In genomic region chr1:226825746-226826100, GRCh38 we compare ENCODE assay signal across 20 cellular contexts. TPM values are rescaled to one million over a fixed set of nuclear protein-coding genes. Genes with fewer than 3 reads are reported as not detected.
DNase-seq lines count a peak whose midpoint lies in the region; ATAC-seq, FAIRE-seq and TF ChIP-seq lines count a peak whose summit lies in the region.
"Had no signal": no experiment of that assay in that cellular context is flagged by ENCODE, and none has a peak within 500 bp of the region (broad histone marks: within the 10 kb centered on the region; RNA-seq: fewer than 3 reads in every experiment).

No MANE protein-coding gene starts in this region.

- H3K9ac ChIP-seq in endodermal cell (ENCODE audit: extremely low read depth, low read length, poor library complexity, severe bottlenecking): peak overlapping the region; percentile 47

- H3K4me3 Mint-ChIP-seq in CD4-positive, alpha-beta T cell: no peak overlapping the region
- H3K4me3 Mint-ChIP-seq in activated B cell treated with CpG ODN at 0.5 μM for 24 hours (no peak overlapping the region), endodermal cell (no peak overlapping the region)
- no peak overlapping the region for H3K4me3 Mint-ChIP-seq in stimulated activated memory B cell treated with anti-CD40 and anti-IgM and Interleukin-4, amounts not matched to agents 10 μg/mL and 1 μg/mL and 100 μg/mL, for 72 hours

- intact Hi-C loops in CD4-positive, alpha-beta T cell (cut with DNase I, micrococcal nuclease): loop anchor here (5.0 to 10.0 kb wide), 4 partner anchors 113 to 403 kb away; no protein-coding TSS in a partner anchor
- intact Hi-C loops in activated B cell treated with CpG ODN at 0.5 μM for 24 hours (cut with micrococcal nuclease): loop anchor here (5.0 kb wide), 1 partner anchor 418 kb away; the partner anchor contains the start of gene PARP1

- no peaks in the 10 kb centered on the region for H3K27me3 Mint-ChIP-seq in CD4-positive, alpha-beta T cell
- H3K27me3 Mint-ChIP-seq in activated B cell treated with CpG ODN at 0.5 μM for 24 hours (no peaks in the 10 kb centered on the region), endodermal cell (ENCODE audit: insufficient read depth) (no peaks in the 10 kb centered on the region)
- H3K27me3 Mint-ChIP-seq in stimulated activated memory B cell treated with anti-CD40 and anti-IgM and Interleukin-4, amounts not matched to agents 10 μg/mL and 1 μg/mL and 100 μg/mL, for 72 hours: no peaks in the 10 kb centered on the region

- no peaks in the 10 kb centered on the region for H3K36me3 Mint-ChIP-seq in CD4-positive, alpha-beta T cell (ENCODE audit: low read depth)
- H3K36me3 Mint-ChIP-seq in activated B cell treated with CpG ODN at 0.5 μM for 24 hours (ENCODE audit: low read depth): no peaks in the 10 kb centered on the region
- H3K36me3 Mint-ChIP-seq in endodermal cell (ENCODE audit: low read depth): no peaks in the 10 kb centered on the region
- no peaks in the 10 kb centered on the region for H3K36me3 Mint-ChIP-seq in stimulated activated memory B cell treated with anti-CD40 and anti-IgM and Interleukin-4, amounts not matched to agents 10 μg/mL and 1 μg/mL and 100 μg/mL, for 72 hours

- WGBS in endodermal cell (ENCODE audit: insufficient coverage in 1 of 2, insufficient read length in 1 of 2), 2 experiments: 79 to 87% methylated on average over 3 of the region's 3 CpGs

- POLR2A ChIA-PET in CD4-positive, alpha-beta T cell (lab: Charles Lee): interaction anchor here (0.8 to 2.7 kb wide), 6 partner anchors 18 to 192 kb away, joined by 3 to 15 read pairs (median 4); partner anchors contain the start of gene ITPKB
- POLR2A ChIA-PET in activated B cell treated with CpG ODN at 0.5 μM for 24 hours (lab: Charles Lee): interaction anchor here (0.9 to 1.5 kb wide), 6 partner anchors 92 to 192 kb away, joined by 3 to 6 read pairs (median 3); no protein-coding TSS in a partner anchor

- H3K4me1 Mint-ChIP-seq in CD4-positive, alpha-beta T cell (ENCODE audit: low read depth): peaks cover 43% of the 10 kb centered on the region
- H3K4me1 Mint-ChIP-seq in activated B cell treated with CpG ODN at 0.5 μM for 24 hours (peaks cover 37% of the 10 kb centered on the region), endodermal cell (peaks cover 43% of the 10 kb centered on the region)
- H3K4me1 Mint-ChIP-seq in stimulated activated memory B cell treated with anti-CD40 and anti-IgM and Interleukin-4, amounts not matched to agents 10 μg/mL and 1 μg/mL and 100 μg/mL, for 72 hours: peaks cover 48% of the 10 kb centered on the region

- no peaks in the 10 kb centered on the region for H3K9me3 Mint-ChIP-seq in CD4-positive, alpha-beta T cell
- H3K9me3 Mint-ChIP-seq in activated B cell treated with CpG ODN at 0.5 μM for 24 hours (no peaks in the 10 kb centered on the region), endodermal cell (no peaks in the 10 kb centered on the region)
- no peaks in the 10 kb centered on the region for H3K9me3 Mint-ChIP-seq in stimulated activated memory B cell treated with anti-CD40 and anti-IgM and Interleukin-4, amounts not matched to agents 10 μg/mL and 1 μg/mL and 100 μg/mL, for 72 hours

- FAIRE-seq in GM19239 (lab: Jason Lieb, UNC): no peak

- H3K27me3 ChIP-seq in CD4-positive, alpha-beta T cell (ENCODE audit: control insufficient read depth, insufficient read depth, low read length): no peaks in the 10 kb centered on the region
- no peaks in the 10 kb centered on the region for H3K27me3 ChIP-seq in endodermal cell (ENCODE audit: control insufficient read depth, insufficient read depth, low read length, poor library complexity, severe bottlenecking)

- ATAC-seq in CD4-positive, alpha-beta T cell (ENCODE audit: poor library complexity): no peak
- no peak for ATAC-seq in activated B cell treated with CpG ODN at 0.5 μM for 24 hours (ENCODE audit: low read depth)
- ATAC-seq in stimulated activated memory B cell treated with anti-CD40 and anti-IgM and Interleukin-4, amounts not matched to agents 10 μg/mL and 1 μg/mL and 100 μg/mL, for 72 hours: no peak
- ATAC-seq: Panc1 had no signal

- H3K9me3 ChIP-seq in CD4-positive, alpha-beta T cell (ENCODE audit: control insufficient read depth, low read length): no peaks in the 10 kb centered on the region
- peaks cover 7% of the 10 kb centered on the region for H3K9me3 ChIP-seq in endodermal cell (ENCODE audit: control insufficient read depth, low read length)

- peaks cover 22% of the 10 kb centered on the region for H3K4me1 ChIP-seq in endodermal cell (ENCODE audit: control insufficient read depth, insufficient read depth, low read length)

- H3K4me3 ChIP-seq in endodermal cell (ENCODE audit: low read length): no peak overlapping the region

- no peaks in the 10 kb centered on the region for H3K36me3 ChIP-seq in endodermal cell (ENCODE audit: control insufficient read depth, insufficient read depth, low read length)

- no peak for TF ChIP-seq CTCF in CD4-positive, alpha-beta T cell (IDR thresholded peaks at IDR 0.05)
- TF ChIP-seq CTCF in activated B cell treated with CpG ODN at 0.5 μM for 24 hours (IDR thresholded peaks at IDR 0.05) (no peak), endodermal cell (conservative IDR thresholded peaks at IDR 0.05) (no peak)

- CTCF ChIA-PET in CD4-positive, alpha-beta T cell (lab: Charles Lee): interaction anchor here (1.1 to 1.9 kb wide), 2 partner anchors 176 to 199 kb away, joined by 4 to 8 read pairs; no protein-coding TSS in a partner anchor
- CTCF ChIA-PET in activated B cell treated with CpG ODN at 0.5 μM for 24 hours (lab: Charles Lee): interaction anchor here (1.1 to 7.5 kb wide), 6 partner anchors 86 to 199 kb away, joined by 3 to 91 read pairs (median 8); partner anchors contain the start of gene ITPKB

- DNase-seq in CD4-positive, alpha-beta T cell: no peak
- DNase-seq in activated B cell treated with CpG ODN at 0.5 μM for 24 hours (no peak), endodermal cell (no peak), GM19239 (ENCODE audit: insufficient read length, low spot score) (no peak), HK-2 (ENCODE audit: unreplicated experiment) (no peak), NCI-H446 treated with DMSO at 0.1 percent for 48 hours (lab: John Stamatoyannopoulos, UW) (no peak)
- DNase-seq: Calu3, DND-41, GOT3, HCEC 1CT, IMR-90, KG1, NCI-H1048, NCI-H226, NCI-H510A treated with DMSO at 0.1 percent for 48 hours, SHP77 treated with DMSO at 0.1 percent for 48 hours had no signal

- H3K27ac ChIP-seq in CD4-positive, alpha-beta T cell (ENCODE audit: low read depth, low read length): no peak overlapping the region
- no peak overlapping the region for H3K27ac ChIP-seq in endodermal cell (ENCODE audit: low read depth, low read length)
- H3K27ac ChIP-seq: C4-2B, RWPE1 had no signal

- peak overlapping the region; percentile 26 for H3K27ac Mint-ChIP-seq in CD4-positive, alpha-beta T cell
- H3K27ac Mint-ChIP-seq in activated B cell treated with CpG ODN at 0.5 μM for 24 hours (peak overlapping the region; percentile 46), endodermal cell (peak overlapping the region; percentile 86)
- H3K27ac Mint-ChIP-seq in stimulated activated memory B cell treated with anti-CD40 and anti-IgM and Interleukin-4, amounts not matched to agents 10 μg/mL and 1 μg/mL and 100 μg/mL, for 72 hours: peak overlapping the region; percentile 41

RNA-seq across cellular contexts. Expression of gene PSEN2, which starts 44.7 kb away (rescaled TPM):
- total RNA-seq in CD4-positive, alpha-beta T cell: 1 to 10 TPM in 1 of 2 experiments, under 1 TPM in 1; 0.81 to 1.2 TPM
- total RNA-seq in activated B cell treated with CpG ODN at 0.5 μM for 24 hours (13.4 and 14.3 TPM in 2 replicates), endodermal cell (10 to 100 TPM; 21.5 to 25.2 TPM)
- polyA plus RNA-seq in endodermal cell (2013, experiment 1 of 2): 11.4 TPM
- 10.1 TPM for polyA plus RNA-seq in endodermal cell (2013, experiment 2 of 2)

Comparison
In these comparisons a context has a peak if more than half of its experiments do, and no peak if none do; other contexts are left out.
1. H3K27ac Mint-ChIP-seq: peak in every context shown above with its lines; median percentile 86 in endodermal cell; 46 in activated B cell treated with CpG ODN at 0.5 μM for 24 hours; 41 in stimulated activated memory B cell treated with anti-CD40 and anti-IgM and Interleukin-4, amounts not matched to agents 10 μg/mL and 1 μg/mL and 100 μg/mL, for 72 hours; 26 in CD4-positive, alpha-beta T cell.